Comparison of ENCODE assay signal across 1 cellular context in the genomic region with DNA sequence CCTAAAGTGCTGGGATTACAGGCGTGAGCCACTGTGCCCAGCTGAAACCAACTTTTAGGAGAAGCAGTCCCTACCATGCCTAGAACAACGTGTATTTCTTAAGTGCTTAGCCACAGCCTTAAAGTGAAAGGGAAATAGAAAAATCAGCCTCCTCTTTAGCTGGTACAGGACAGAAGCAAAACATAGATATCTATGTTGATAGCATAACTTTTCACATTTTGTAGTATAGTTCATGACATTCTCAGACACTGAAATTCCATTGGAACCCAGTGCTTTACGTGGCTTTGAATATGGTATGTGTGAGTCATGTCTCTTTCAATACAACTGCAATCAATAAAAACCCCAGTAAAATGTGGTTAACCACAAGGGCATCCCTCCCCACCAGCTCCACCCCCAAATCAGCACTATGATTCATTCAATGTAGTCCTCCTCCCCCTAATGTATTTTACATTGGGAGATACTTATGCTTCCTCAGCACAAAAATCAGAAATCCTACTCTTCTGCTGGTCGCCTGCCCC.
TF ChIP-seq lines count a peak whose summit lies in the region.

No MANE protein-coding gene starts in this region.

TF ChIP-seq in HCT116, 20 proteins besides CTCF, POLR2A, EP300 and RAD21 (continued from another document):
- TF ChIP-seq, protein P1, sequence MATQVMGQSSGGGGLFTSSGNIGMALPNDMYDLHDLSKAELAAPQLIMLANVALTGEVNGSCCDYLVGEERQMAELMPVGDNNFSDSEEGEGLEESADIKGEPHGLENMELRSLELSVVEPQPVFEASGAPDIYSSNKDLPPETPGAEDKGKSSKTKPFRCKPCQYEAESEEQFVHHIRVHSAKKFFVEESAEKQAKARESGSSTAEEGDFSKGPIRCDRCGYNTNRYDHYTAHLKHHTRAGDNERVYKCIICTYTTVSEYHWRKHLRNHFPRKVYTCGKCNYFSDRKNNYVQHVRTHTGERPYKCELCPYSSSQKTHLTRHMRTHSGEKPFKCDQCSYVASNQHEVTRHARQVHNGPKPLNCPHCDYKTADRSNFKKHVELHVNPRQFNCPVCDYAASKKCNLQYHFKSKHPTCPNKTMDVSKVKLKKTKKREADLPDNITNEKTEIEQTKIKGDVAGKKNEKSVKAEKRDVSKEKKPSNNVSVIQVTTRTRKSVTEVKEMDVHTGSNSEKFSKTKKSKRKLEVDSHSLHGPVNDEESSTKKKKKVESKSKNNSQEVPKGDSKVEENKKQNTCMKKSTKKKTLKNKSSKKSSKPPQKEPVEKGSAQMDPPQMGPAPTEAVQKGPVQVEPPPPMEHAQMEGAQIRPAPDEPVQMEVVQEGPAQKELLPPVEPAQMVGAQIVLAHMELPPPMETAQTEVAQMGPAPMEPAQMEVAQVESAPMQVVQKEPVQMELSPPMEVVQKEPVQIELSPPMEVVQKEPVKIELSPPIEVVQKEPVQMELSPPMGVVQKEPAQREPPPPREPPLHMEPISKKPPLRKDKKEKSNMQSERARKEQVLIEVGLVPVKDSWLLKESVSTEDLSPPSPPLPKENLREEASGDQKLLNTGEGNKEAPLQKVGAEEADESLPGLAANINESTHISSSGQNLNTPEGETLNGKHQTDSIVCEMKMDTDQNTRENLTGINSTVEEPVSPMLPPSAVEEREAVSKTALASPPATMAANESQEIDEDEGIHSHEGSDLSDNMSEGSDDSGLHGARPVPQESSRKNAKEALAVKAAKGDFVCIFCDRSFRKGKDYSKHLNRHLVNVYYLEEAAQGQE (IDR thresholded peaks at IDR 0.05; ENCODE audit: low read depth): no peak
- TF ChIP-seq JUND (IDR thresholded peaks at IDR 0.05): peak; percentile 93
- 0 out of 2 replicates have a peak, but pooled peaks have one; percentile 30 for TF ChIP-seq POLR2AphosphoS5 (IDR thresholded peaks at IDR 0.05; ENCODE audit: low read depth, low read length)
- peak; percentile 94 for TF ChIP-seq FOSL1 (IDR thresholded peaks at IDR 0.05; ENCODE audit: low read depth)
- TF ChIP-seq CEBPB (IDR thresholded peaks at IDR 0.05; ENCODE audit: low read depth): peak; percentile 81
